Comparison of ENCODE assay signal across 23 cellular contexts in genomic region chr10:86102031-86102430, GRCh38.
"Had no signal": no experiment of that assay in that cellular context is flagged by ENCODE, and none has a peak within 500 bp of the region (broad histone marks: within the 10 kb centered on the region; RNA-seq: fewer than 3 reads in every experiment).

No MANE protein-coding gene starts in this region.

- H3K4me3 ChIP-seq: colonic mucosa, esophagus squamous epithelium, gastrocnemius medialis, heart left ventricle, hepatocyte, left lung, lower lobe of right lung had no signal

- H3K4me1 Mint-ChIP-seq: immature natural killer cell had no signal

- H3K27me3 Mint-ChIP-seq: dendritic cell treated with granulocyte-macrophage colony-stimulating factor and Interleukin-4, amounts not matched to agents 40 ng/mL and 50 ng/mL, for 4 days had no signal

- H3K36me3 Mint-ChIP-seq: immature natural killer cell had no signal

- H3K36me3 ChIP-seq: colonic mucosa, esophagus squamous epithelium, gastrocnemius medialis, heart left ventricle, left lung, lower lobe of right lung had no signal

- H3K9me3 ChIP-seq: colonic mucosa, esophagus squamous epithelium, gastrocnemius medialis, heart left ventricle, left lung, lower lobe of right lung had no signal

- H3K27ac Mint-ChIP-seq: dendritic cell treated with granulocyte-macrophage colony-stimulating factor and Interleukin-4, amounts not matched to agents 40 ng/mL and 50 ng/mL, for 4 days; effector memory CD8-positive, alpha-beta T cell; endodermal cell; immature natural killer cell had no signal

- ATAC-seq: effector memory CD8-positive, alpha-beta T cell; esophagus mucosa; gastrocnemius medialis; heart left ventricle; left cardiac atrium; left lung; left ventricle myocardium superior; lower lobe of right lung had no signal

- H3K27me3 ChIP-seq: colonic mucosa, esophagus squamous epithelium, gastrocnemius medialis, heart left ventricle, hepatocyte, left lung had no signal

- H3K4me3 Mint-ChIP-seq: dendritic cell treated with granulocyte-macrophage colony-stimulating factor and Interleukin-4, amounts not matched to agents 40 ng/mL and 50 ng/mL, for 4 days; effector memory CD8-positive, alpha-beta T cell; endodermal cell; immature natural killer cell had no signal

- H3K4me1 ChIP-seq: colonic mucosa, esophagus squamous epithelium, gastrocnemius medialis, heart left ventricle, left lung, lower lobe of right lung had no signal

- DNase-seq: colonic mucosa; cortex of kidney; effector CD8-positive, alpha-beta T cell; effector memory CD8-positive, alpha-beta T cell; erythroblast; esophagus squamous epithelium; foreskin fibroblast; foreskin melanocyte; gastrocnemius medialis; heart left ventricle; hypothalamus; immature natural killer cell; left cardiac atrium; left lung; left ventricle myocardium superior; lower lobe of right lung; mesenchymal stem cell; midbrain had no signal

- H3K27ac ChIP-seq: colonic mucosa, epithelial cell of prostate, esophagus squamous epithelium, gastrocnemius medialis, heart left ventricle, hepatocyte, left lung, lower lobe of right lung had no signal

- H3K9me3 Mint-ChIP-seq: dendritic cell treated with granulocyte-macrophage colony-stimulating factor and Interleukin-4, amounts not matched to agents 40 ng/mL and 50 ng/mL, for 4 days; effector memory CD8-positive, alpha-beta T cell; endodermal cell had no signal
